Comparison of ENCODE assay signal across 11 cellular contexts in genomic region chr14:73567365-73567764, GRCh38. TPM values are rescaled to one million over a fixed set of nuclear protein-coding genes. Genes with fewer than 3 reads are reported as not detected.
DNase-seq lines count a peak whose midpoint lies in the region; ATAC-seq and TF ChIP-seq lines count a peak whose summit lies in the region.
"Had no signal": no experiment of that assay in that cellular context is flagged by ENCODE, and none has a peak within 500 bp of the region (broad histone marks: within the 10 kb centered on the region; RNA-seq: fewer than 3 reads in every experiment).

No MANE protein-coding gene starts in this region.

- intact Hi-C loops in CD8-positive, alpha-beta T cell (cut with DNase I, micrococcal nuclease) = loop anchor here in 1 of 2 experiments (5.0 kb wide), 2 partner anchors 75 to 285 kb away; partner anchors contain the start of genes PTGR2 and RIOX1
- intact Hi-C loops in Panc1 (cut with micrococcal nuclease; ENCODE audit: unreplicated experiment) = no loop called here

- H3K27me3 ChIP-seq in CD8-positive, alpha-beta T cell (ENCODE audit: insufficient read depth, low read length) = no peaks in the 10 kb centered on the region
- no peaks in the 10 kb centered on the region for H3K27me3 ChIP-seq in Panc1 (ENCODE audit: control insufficient read depth, insufficient read depth, low read length)
- H3K27me3 ChIP-seq in duodenal mucosa (ENCODE audit: control insufficient read depth in 1 of 2, insufficient read depth in 2 of 2, low read length in 2 of 2) = no peaks in the 10 kb centered on the region
- H3K27me3 ChIP-seq: dorsolateral prefrontal cortex had no signal

- no peaks in the 10 kb centered on the region for H3K27me3 Mint-ChIP-seq in CD8-positive, alpha-beta T cell (ENCODE audit: low read depth)
- H3K27me3 Mint-ChIP-seq in nephron (ENCODE audit: low read depth) = no peaks in the 10 kb centered on the region
- H3K27me3 Mint-ChIP-seq: stimulated activated naive B cell treated with anti-CD40 and anti-IgM and Interleukin-4, amounts not matched to agents 10 μg/mL and 1 μg/mL and 100 μg/mL, for 72 hours had no signal

- H3K4me1 Mint-ChIP-seq in CD8-positive, alpha-beta T cell (ENCODE audit: low read depth) = peaks cover 47% of the 10 kb centered on the region
- H3K4me1 Mint-ChIP-seq in nephron = peaks cover 38% of the 10 kb centered on the region

- H3K4me1 ChIP-seq in CD8-positive, alpha-beta T cell (ENCODE audit: insufficient read depth, low read length) = peaks cover 30% of the 10 kb centered on the region
- H3K4me1 ChIP-seq in Panc1 (ENCODE audit: control insufficient read depth, insufficient read depth, low read length) (peaks cover 4% of the 10 kb centered on the region; the same call in 1 of the 2 replicates), duodenal mucosa (ENCODE audit: control insufficient read depth in 1 of 2, insufficient read depth in 2 of 2, low read length in 2 of 2) (peaks cover 15 to 16% of the 10 kb centered on the region in 2 donors)

- CTCF ChIA-PET in CD8-positive, alpha-beta T cell (lab: Charles Lee) = interaction anchor here (0.9 to 6.5 kb wide), 4 partner anchors 28 to 272 kb away, joined by 3 to 65 read pairs (median 4); no protein-coding TSS in a partner anchor
- CTCF ChIA-PET in Panc1 (lab: Charles Lee) = no interaction called here

- H3K9ac ChIP-seq in duodenal mucosa (ENCODE audit: low read depth in 1 of 2, low read length in 2 of 2) = no peak overlapping the region

- no peak overlapping the region for H3K27ac ChIP-seq in CD8-positive, alpha-beta T cell (ENCODE audit: low read depth, low read length)
- H3K27ac ChIP-seq in Panc1 (ENCODE audit: low read length) (peak overlapping the region; percentile 88; the same call in 1 of the 2 replicates), duodenal mucosa (ENCODE audit: low read depth, low read length) (no peak overlapping the region)

- H3K36me3 Mint-ChIP-seq in CD8-positive, alpha-beta T cell = peaks cover 16% of the 10 kb centered on the region
- H3K36me3 Mint-ChIP-seq in nephron (ENCODE audit: low read depth) = peaks cover 28% of the 10 kb centered on the region

- H3K36me3 ChIP-seq in CD8-positive, alpha-beta T cell (ENCODE audit: insufficient read depth, low read length) = no peaks in the 10 kb centered on the region
- H3K36me3 ChIP-seq in Panc1 (ENCODE audit: control insufficient read depth, insufficient read depth, low read length) (no peaks in the 10 kb centered on the region), duodenal mucosa (ENCODE audit: control insufficient read depth in 1 of 2, insufficient read depth in 2 of 2, low read length in 2 of 2) (no peaks in the 10 kb centered on the region)

- H3K9me3 ChIP-seq in CD8-positive, alpha-beta T cell (ENCODE audit: low read length) = no peaks in the 10 kb centered on the region
- H3K9me3 ChIP-seq in Panc1 (ENCODE audit: control insufficient read depth, insufficient read depth, low read depth, low read length) (no peaks in the 10 kb centered on the region), duodenal mucosa (ENCODE audit: control insufficient read depth in 1 of 2, low read length in 2 of 2) (no peaks in the 10 kb centered on the region)

- DNase-seq in CD8-positive, alpha-beta T cell = no peak
- DNase-seq in Panc1 (ENCODE audit: low read depth, low spot score) (no peak), G401 (ENCODE audit: low spot score) (no peak)
- DNase-seq: dorsolateral prefrontal cortex; MV-4-11; stimulated activated naive B cell treated with anti-CD40 and anti-IgM and Interleukin-4, amounts not matched to agents 10 μg/mL and 1 μg/mL and 100 μg/mL, for 72 hours had no signal

- peak overlapping the region; percentile 89 for H3K4me3 Mint-ChIP-seq in CD8-positive, alpha-beta T cell
- H3K4me3 Mint-ChIP-seq in nephron = peak overlapping the region; percentile 95 to 99 (median 97)

- peak overlapping the region; percentile 84 for H3K4me3 ChIP-seq in CD8-positive, alpha-beta T cell (ENCODE audit: low read depth, low read length)
- no peak overlapping the region for H3K4me3 ChIP-seq in Panc1 (ENCODE audit: low read depth in 2 of 2, low read length in 2 of 2)
- peak overlapping the region; percentile 69 to 78 for H3K4me3 ChIP-seq in duodenal mucosa (ENCODE audit: low read depth in 1 of 2, low read length in 2 of 2)

- in situ Hi-C loops in Panc1 (cut with HindIII; ENCODE audit: low pct_unique_long_range_greater_than_20kb, low sequenced_read_pairs) = no loop called here
- in situ Hi-C loops in G401 (cut with HindIII; ENCODE audit: low sequenced_read_pairs) = no loop called here

- peak overlapping the region; percentile 94 for H3K27ac Mint-ChIP-seq in CD8-positive, alpha-beta T cell
- H3K27ac Mint-ChIP-seq in nephron = peak overlapping the region; percentile 99 to 100 (median 100)
- H3K27ac Mint-ChIP-seq: stimulated activated naive B cell treated with anti-CD40 and anti-IgM and Interleukin-4, amounts not matched to agents 10 μg/mL and 1 μg/mL and 100 μg/mL, for 72 hours had no signal

- no peak for TF ChIP-seq CTCF in CD8-positive, alpha-beta T cell (IDR thresholded peaks at IDR 0.05)
- TF ChIP-seq CTCF in Panc1 (IDR thresholded peaks at IDR 0.05) (no peak), nephron (IDR thresholded peaks at IDR 0.05; ENCODE audit: unreplicated experiment in 3 of 3) (no peak)

- H3K9me3 Mint-ChIP-seq in CD8-positive, alpha-beta T cell = peaks cover 3% of the 10 kb centered on the region
- H3K9me3 Mint-ChIP-seq in nephron = peaks cover 9% of the 10 kb centered on the region

- POLR2A ChIA-PET in CD8-positive, alpha-beta T cell (lab: Charles Lee) = interaction anchor here (4.2 kb wide), 1 partner anchor 45 kb away, joined by 29 read pairs; the partner anchor contains the start of gene ACOT6
- POLR2A ChIA-PET in Panc1 (lab: Charles Lee) = interaction anchor here (0.6 kb wide), 1 partner anchor 664 kb away, joined by 3 read pairs; no protein-coding TSS in a partner anchor

- no peak for ATAC-seq in CD8-positive, alpha-beta T cell
- ATAC-seq in Panc1 (no peak), GM21737 (IDR thresholded peaks at IDR 0.05; ENCODE audit: unreplicated experiment) (no peak), GM18520 (IDR thresholded peaks at IDR 0.05; ENCODE audit: unreplicated experiment) (no peak), HG02885 (IDR thresholded peaks at IDR 0.05; ENCODE audit: poor library complexity, unreplicated experiment) (no peak)
- ATAC-seq: stimulated activated naive B cell treated with anti-CD40 and anti-IgM and Interleukin-4, amounts not matched to agents 10 μg/mL and 1 μg/mL and 100 μg/mL, for 72 hours had no signal

- BruUV-seq in Panc1 (replicated peaks; lab: Mats Ljungman, UMichigan) = no TSS peak

RNA-seq across cellular contexts. Expression of gene ACOT2, which starts 1.6 kb away (rescaled TPM):
- total RNA-seq in CD8-positive, alpha-beta T cell = 10 to 100 TPM; 16.0 to 16.7 TPM
- total RNA-seq in Panc1 (2021; ENCODE audit: unreplicated experiment) = 24.9 TPM
- 36.6 TPM for polyA plus RNA-seq in Panc1 (2012; ENCODE audit: insufficient read length)
- 117 and 124 TPM in 2 replicates for total RNA-seq in G401 (2014; rRNA removed; shearing (Covaris generic))

RNA-seq across cellular contexts. Expression of gene HEATR4, which starts 8.6 kb away (rescaled TPM):
- total RNA-seq in CD8-positive, alpha-beta T cell = not detected
- total RNA-seq in Panc1 (2021; ENCODE audit: unreplicated experiment) = not detected
- polyA plus RNA-seq in Panc1 (2012; ENCODE audit: insufficient read length) = not detected
- not detected in 2 replicates for total RNA-seq in G401 (2014; rRNA removed; shearing (Covaris generic))

RNA-seq across cellular contexts. Expression of gene ACOT4, which starts 24.3 kb away (rescaled TPM):
- total RNA-seq in CD8-positive, alpha-beta T cell = 1 to 10 TPM in 1 of 2 experiments, under 1 TPM in 1; 0.81 to 1.1 TPM
- 2.7 TPM for total RNA-seq in Panc1 (2021; ENCODE audit: unreplicated experiment)
- 2.4 TPM for polyA plus RNA-seq in Panc1 (2012; ENCODE audit: insufficient read length)
- not detected in 2 replicates for total RNA-seq in G401 (2014; rRNA removed; shearing (Covaris generic))

RNA-seq across cellular contexts. Expression of gene ACOT1, which starts 30.4 kb away (rescaled TPM):
- total RNA-seq in CD8-positive, alpha-beta T cell = 1 to 10 TPM; 2.0 to 2.3 TPM
- 6.4 TPM for total RNA-seq in Panc1 (2021; ENCODE audit: unreplicated experiment)
- 3.8 TPM for polyA plus RNA-seq in Panc1 (2012; ENCODE audit: insufficient read length)
- total RNA-seq in G401 (2014; rRNA removed; shearing (Covaris generic)) = not detected in 2 replicates

RNA-seq across cellular contexts. Expression of gene ACOT6, which starts 45.0 kb away (rescaled TPM):
- not detected for total RNA-seq in CD8-positive, alpha-beta T cell
- total RNA-seq in Panc1 (2021; ENCODE audit: unreplicated experiment) = not detected
- not detected for polyA plus RNA-seq in Panc1 (2012; ENCODE audit: insufficient read length)
- not detected in 2 replicates for total RNA-seq in G401 (2014; rRNA removed; shearing (Covaris generic))

Comparison
In these comparisons a context has a peak if more than half of its experiments do, and no peak if none do; other contexts are left out.
1. H3K4me3 ChIP-seq: peak in CD8-positive, alpha-beta T cell (single experiment) and duodenal mucosa (2 of 2); none in Panc1 (0 of 2).